Comparison of ENCODE assay signal across 1 cellular context in genomic region chr16:85359147-85359822, GRCh38.
TF ChIP-seq lines count a peak whose summit lies in the region.

No MANE protein-coding gene starts in this region.

TF ChIP-seq in HCT116, 20 proteins besides CTCF, POLR2A, EP300 and RAD21 (continued from another document):
- TF ChIP-seq ZNF274 (IDR thresholded peaks at IDR 0.05; ENCODE audit: low read depth, low read length) (no peak), JUND (IDR thresholded peaks at IDR 0.05) (no peak), CBX3 (IDR thresholded peaks at IDR 0.05; ENCODE audit: low read depth) (no peak), MAX (IDR thresholded peaks at IDR 0.05) (no peak), YY1 (IDR thresholded peaks at IDR 0.05; ENCODE audit: extremely low read depth, insufficient replicate concordance, low read depth, low read length) (no peak), EZH2phosphoT487 (IDR thresholded peaks at IDR 0.05; ENCODE audit: borderline replicate concordance) (no peak), SIN3A (IDR thresholded peaks at IDR 0.05; ENCODE audit: low read depth) (no peak), ZFX (IDR thresholded peaks at IDR 0.05) (no peak), SRF (IDR thresholded peaks at IDR 0.05; ENCODE audit: low read depth) (no peak), POLR2AphosphoS5 (IDR thresholded peaks at IDR 0.05; ENCODE audit: low read depth, low read length) (no peak), CEBPB (IDR thresholded peaks at IDR 0.05; ENCODE audit: low read depth) (no peak), TCF7L2 (IDR thresholded peaks at IDR 0.05; ENCODE audit: borderline replicate concordance, extremely low read depth, insufficient read depth, insufficient read length) (no peak), REST (IDR thresholded peaks at IDR 0.05; ENCODE audit: low read depth) (no peak)
- TF ChIP-seq, protein P1, sequence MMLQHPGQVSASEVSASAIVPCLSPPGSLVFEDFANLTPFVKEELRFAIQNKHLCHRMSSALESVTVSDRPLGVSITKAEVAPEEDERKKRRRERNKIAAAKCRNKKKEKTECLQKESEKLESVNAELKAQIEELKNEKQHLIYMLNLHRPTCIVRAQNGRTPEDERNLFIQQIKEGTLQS (IDR thresholded peaks at IDR 0.05), result no peak
- TF ChIP-seq, protein P2, sequence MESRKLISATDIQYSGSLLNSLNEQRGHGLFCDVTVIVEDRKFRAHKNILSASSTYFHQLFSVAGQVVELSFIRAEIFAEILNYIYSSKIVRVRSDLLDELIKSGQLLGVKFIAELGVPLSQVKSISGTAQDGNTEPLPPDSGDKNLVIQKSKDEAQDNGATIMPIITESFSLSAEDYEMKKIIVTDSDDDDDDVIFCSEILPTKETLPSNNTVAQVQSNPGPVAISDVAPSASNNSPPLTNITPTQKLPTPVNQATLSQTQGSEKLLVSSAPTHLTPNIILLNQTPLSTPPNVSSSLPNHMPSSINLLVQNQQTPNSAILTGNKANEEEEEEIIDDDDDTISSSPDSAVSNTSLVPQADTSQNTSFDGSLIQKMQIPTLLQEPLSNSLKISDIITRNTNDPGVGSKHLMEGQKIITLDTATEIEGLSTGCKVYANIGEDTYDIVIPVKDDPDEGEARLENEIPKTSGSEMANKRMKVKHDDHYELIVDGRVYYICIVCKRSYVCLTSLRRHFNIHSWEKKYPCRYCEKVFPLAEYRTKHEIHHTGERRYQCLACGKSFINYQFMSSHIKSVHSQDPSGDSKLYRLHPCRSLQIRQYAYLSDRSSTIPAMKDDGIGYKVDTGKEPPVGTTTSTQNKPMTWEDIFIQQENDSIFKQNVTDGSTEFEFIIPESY (IDR thresholded peaks at IDR 0.05; ENCODE audit: extremely low read depth, insufficient replicate concordance, low read length), result no peak
